Comparison of ENCODE assay signal across 11 cellular contexts in the genomic region with DNA sequence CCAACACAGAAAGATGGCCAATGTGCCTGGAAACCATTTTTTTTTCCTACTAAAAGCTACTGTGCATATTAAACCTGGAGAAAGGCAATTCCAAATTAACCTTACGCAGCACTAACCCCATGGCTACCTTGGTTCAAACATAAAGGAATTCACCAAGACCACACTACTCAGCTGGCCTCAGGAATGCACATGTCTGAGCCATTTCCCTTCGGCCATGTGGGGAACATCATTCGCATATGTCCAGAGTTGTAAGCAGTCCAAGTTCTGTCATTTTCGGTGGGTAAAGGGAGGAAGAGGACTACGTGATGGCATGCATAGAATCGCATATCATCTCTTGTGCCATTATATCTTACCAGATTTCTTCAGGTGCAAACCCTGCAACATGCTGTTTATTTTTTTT.
"Had no signal": no experiment of that assay in that cellular context is flagged by ENCODE, and none has a peak within 500 bp of the region (broad histone marks: within the 10 kb centered on the region; RNA-seq: fewer than 3 reads in every experiment).

No MANE protein-coding gene starts in this region.

- H3K4me1 ChIP-seq: pancreas, tibial artery had no signal

- H3K27ac ChIP-seq: pancreas, tibial artery, uterus had no signal

- ATAC-seq: activated T-helper 17 cell treated with anti-CD3 and anti-CD28 coated beads, Interleukin-2, amount 50 U/mL, for 72 hours; esophagus mucosa; pancreas had no signal

- H3K4me3 ChIP-seq: pancreas, tibial artery, uterus had no signal

- H3K9me3 ChIP-seq: pancreas, tibial artery, uterus had no signal

- H3K27me3 ChIP-seq: pancreas, tibial artery, uterus had no signal

- DNase-seq: activated CD4-positive, alpha-beta T cell treated with anti-CD3 and anti-CD28 coated beads, Interleukin-2, amount 50 U/mL, for 1 hour; activated naive CD4-positive, alpha-beta T cell treated with anti-CD3 and anti-CD28 coated beads for 36 hours; activated T-cell treated with anti-CD3 and anti-CD28 coated beads for 4 hours; kidney glomerular epithelial cell; nephron progenitor cell; pancreas; T-helper 2 cell; tibial artery; uterus had no signal

- H3K36me3 ChIP-seq: pancreas, tibial artery, uterus had no signal
